15 cellular contexts compared by ENCODE assay signal in genomic region chr12:68627673-68628319, GRCh38. TPM values are rescaled to one million over a fixed set of nuclear protein-coding genes. Genes with fewer than 3 reads are reported as not detected.
DNase-seq lines count a peak whose midpoint lies in the region; ATAC-seq and TF ChIP-seq lines count a peak whose summit lies in the region.
"Had no signal": no experiment of that assay in that cellular context is flagged by ENCODE, and none has a peak within 500 bp of the region (broad histone marks: within the 10 kb centered on the region; RNA-seq: fewer than 3 reads in every experiment).

No MANE protein-coding gene starts in this region.

- peaks cover 83% of the 10 kb centered on the region for H3K4me1 Mint-ChIP-seq in activated T-cell treated with anti-CD3 and anti-CD28 coated beads, Interleukin-2, amount 50 U/mL, for 72 hours (ENCODE audit: low read depth)
- peaks cover 82 to 96% (median 93%) of the 10 kb centered on the region in 3 donors for H3K4me1 Mint-ChIP-seq in CD8-positive, alpha-beta memory T cell
- H3K4me1 Mint-ChIP-seq in T-helper 17 cell, result peaks cover 40% of the 10 kb centered on the region

- no peak for TF ChIP-seq POLR2A in upper lobe of left lung (IDR thresholded peaks at IDR 0.05)

- no peak overlapping the region for H3K4me3 ChIP-seq in CD8-positive, alpha-beta memory T cell (ENCODE audit: low read length)
- H3K4me3 ChIP-seq in neutrophil (ENCODE audit: low read depth in 1 of 2, low read length in 1 of 2) (no peak overlapping the region), upper lobe of left lung (no peak overlapping the region)

- no peaks in the 10 kb centered on the region for H3K27me3 ChIP-seq in CD8-positive, alpha-beta memory T cell (ENCODE audit: insufficient read depth, low read length, poor library complexity, severe bottlenecking)
- H3K27me3 ChIP-seq in neutrophil (no peaks in the 10 kb centered on the region), upper lobe of left lung (no peaks in the 10 kb centered on the region)

- no peak overlapping the region for H3K27ac ChIP-seq in CD8-positive, alpha-beta memory T cell (ENCODE audit: low read depth, low read length)
- peak overlapping the region; percentile 43 for H3K27ac ChIP-seq in neutrophil
- no peak overlapping the region for H3K27ac ChIP-seq in substantia nigra (ENCODE audit: low read depth, low read length, poor library complexity, severe bottlenecking)
- H3K27ac ChIP-seq in upper lobe of left lung, result no peak overlapping the region

- whole genome bisulfite sequencing in upper lobe of left lung, 2 donors, result 96 to 99% methylated on average over 3 of the region's 3 CpGs

- peak overlapping the region; percentile 72 for H3K27ac Mint-ChIP-seq in activated T-cell treated with anti-CD3 and anti-CD28 coated beads, Interleukin-2, amount 50 U/mL, for 72 hours
- peak overlapping the region in 7 of 8 donors; percentile 17 to 80 (median 54) for H3K27ac Mint-ChIP-seq in CD8-positive, alpha-beta memory T cell
- H3K27ac Mint-ChIP-seq in T-helper 17 cell, result peak overlapping the region; percentile 57

- no peak for TF ChIP-seq EP300 in upper lobe of left lung (IDR thresholded peaks at IDR 0.05)

- no peaks in the 10 kb centered on the region for H3K9me3 ChIP-seq in CD8-positive, alpha-beta memory T cell (ENCODE audit: low read length)
- H3K9me3 ChIP-seq in T-helper 17 cell (ENCODE audit: control insufficient read depth, low read length, poor library complexity, severe bottlenecking) (peaks cover 4% of the 10 kb centered on the region), neutrophil (no peaks in the 10 kb centered on the region), upper lobe of left lung (peaks cover 0 to 4% (median 1%) of the 10 kb centered on the region in 4 donors)

- ATAC-seq in activated T-cell treated with anti-CD3 and anti-CD28 coated beads, Interleukin-2, amount 50 U/mL, for 72 hours (replicated peaks in 1 of 2), result no peak
- no peak for ATAC-seq in T-helper 17 cell
- ATAC-seq in GM18511 (IDR thresholded peaks at IDR 0.05; ENCODE audit: unreplicated experiment), result no peak
- no peak for ATAC-seq in upper lobe of left lung (ENCODE audit: low FRiP score in 2 of 2)

- peaks cover 22 to 44% of the 10 kb centered on the region in 2 donors for H3K36me3 Mint-ChIP-seq in activated T-cell treated with anti-CD3 and anti-CD28 coated beads, Interleukin-2, amount 50 U/mL, for 72 hours (ENCODE audit: insufficient read depth in 2 of 2)
- peaks cover 24 to 73% (median 32%) of the 10 kb centered on the region in 3 donors for H3K36me3 Mint-ChIP-seq in CD8-positive, alpha-beta memory T cell
- H3K36me3 Mint-ChIP-seq in T-helper 17 cell (ENCODE audit: low read depth), result peaks cover 3% of the 10 kb centered on the region

- H3K27me3 Mint-ChIP-seq in activated T-cell treated with anti-CD3 and anti-CD28 coated beads, Interleukin-2, amount 50 U/mL, for 72 hours (ENCODE audit: low read depth), result no peaks in the 10 kb centered on the region
- H3K27me3 Mint-ChIP-seq in CD8-positive, alpha-beta memory T cell, result no peaks in the 10 kb centered on the region
- H3K27me3 Mint-ChIP-seq in T-helper 17 cell, result no peaks in the 10 kb centered on the region

- peaks cover 0 to 3% of the 10 kb centered on the region in 2 donors for H3K9me3 Mint-ChIP-seq in activated T-cell treated with anti-CD3 and anti-CD28 coated beads, Interleukin-2, amount 50 U/mL, for 72 hours
- H3K9me3 Mint-ChIP-seq in CD8-positive, alpha-beta memory T cell, result peaks cover 0 to 7% (median 4%) of the 10 kb centered on the region in 5 donors

- CTCF ChIA-PET in CD8-positive, alpha-beta memory T cell (lab: Charles Lee), result no interaction called here

- TF ChIP-seq CTCF in neutrophil (IDR thresholded peaks at IDR 0.05), result no peak
- TF ChIP-seq CTCF in upper lobe of left lung (IDR thresholded peaks at IDR 0.05), result no peak

- peaks cover 13% of the 10 kb centered on the region for H3K36me3 ChIP-seq in CD8-positive, alpha-beta memory T cell (ENCODE audit: insufficient read depth, low read length)
- H3K36me3 ChIP-seq in neutrophil, result peaks cover 16% of the 10 kb centered on the region
- H3K36me3 ChIP-seq in upper lobe of left lung, result peaks cover 0 to 7% (median 4%) of the 10 kb centered on the region in 4 donors

- H3K4me1 ChIP-seq in CD8-positive, alpha-beta memory T cell (ENCODE audit: insufficient read depth, low read length), result peaks cover 73% of the 10 kb centered on the region
- H3K4me1 ChIP-seq in neutrophil (ENCODE audit: control insufficient read depth in 1 of 2, insufficient read depth in 1 of 2, low read depth in 1 of 2, low read length in 1 of 2) (peaks cover 7 to 20% of the 10 kb centered on the region in 2 experiments), upper lobe of left lung (peaks cover 26 to 58% (median 48%) of the 10 kb centered on the region in 4 donors)

- no peak for DNase-seq in activated T-cell treated with anti-CD3 and anti-CD28 coated beads, Interleukin-2, amount 50 U/mL, for 72 hours
- DNase-seq in activated T-cell treated with anti-CD3 and anti-CD28 coated beads, Interleukin-2, amount 50 U/mL, for 1 hour, result no peak
- no peak for DNase-seq in CD8-positive, alpha-beta memory T cell
- DNase-seq in T-helper 17 cell, result no peak
- DNase-seq in substantia nigra (lab: John Stamatoyannopoulos, UW), result no peak
- DNase-seq in upper lobe of left lung, result no peak
- DNase-seq: DND-41, GF-D8, Kasumi-1, NCI-H1930, NCI-H2171 treated with DMSO at 0.1 percent for 48 hours, NCI-H510A treated with DMSO at 0.1 percent for 48 hours, SHP77 treated with DMSO at 0.1 percent for 48 hours had no signal

- POLR2A ChIA-PET in CD8-positive, alpha-beta memory T cell (lab: Charles Lee), result interaction anchor here (1.2 kb wide), 1 partner anchor 36 kb away, joined by 4 read pairs; no protein-coding TSS in a partner anchor

- no peak overlapping the region for H3K4me3 Mint-ChIP-seq in activated T-cell treated with anti-CD3 and anti-CD28 coated beads, Interleukin-2, amount 50 U/mL, for 72 hours
- peak overlapping the region in 3 of 7 donors; percentile 2 to 39 (median 12) for H3K4me3 Mint-ChIP-seq in CD8-positive, alpha-beta memory T cell
- peak overlapping the region; percentile 5 for H3K4me3 Mint-ChIP-seq in T-helper 17 cell

RNA-seq across cellular contexts. Expression of gene RAP1B, which starts 17.1 kb away (rescaled TPM):
- total RNA-seq in activated T-cell treated with anti-CD3 and anti-CD28 coated beads, Interleukin-2, amount 50 U/mL, for 72 hours, result 100 to 1,000 TPM; 162 to 209 TPM
- total RNA-seq in CD8-positive, alpha-beta memory T cell, result 100 to 1,000 TPM; 271 to 281 TPM
- polyA plus RNA-seq in CD8-positive, alpha-beta memory T cell, result 589 TPM
- total RNA-seq in T-helper 17 cell (100 to 1,000 TPM; 251 to 319 TPM), upper lobe of left lung (100 to 1,000 TPM; 135 to 208 (median 162) TPM)

RNA-seq across cellular contexts. Expression of gene NUP107, which starts 59.0 kb away (rescaled TPM):
- 100 to 1,000 TPM; 100 to 108 TPM for total RNA-seq in activated T-cell treated with anti-CD3 and anti-CD28 coated beads, Interleukin-2, amount 50 U/mL, for 72 hours
- total RNA-seq in CD8-positive, alpha-beta memory T cell, result 100 to 1,000 TPM; 120 to 132 TPM
- polyA plus RNA-seq in CD8-positive, alpha-beta memory T cell, result 25.3 TPM
- total RNA-seq in T-helper 17 cell, result 10 to 100 TPM; 39.2 to 42.4 TPM
- 10 to 100 TPM; 26.1 to 56.6 (median 29.1) TPM for total RNA-seq in upper lobe of left lung
